ENCODE assay signal across 19 cellular contexts in the genomic region with DNA sequence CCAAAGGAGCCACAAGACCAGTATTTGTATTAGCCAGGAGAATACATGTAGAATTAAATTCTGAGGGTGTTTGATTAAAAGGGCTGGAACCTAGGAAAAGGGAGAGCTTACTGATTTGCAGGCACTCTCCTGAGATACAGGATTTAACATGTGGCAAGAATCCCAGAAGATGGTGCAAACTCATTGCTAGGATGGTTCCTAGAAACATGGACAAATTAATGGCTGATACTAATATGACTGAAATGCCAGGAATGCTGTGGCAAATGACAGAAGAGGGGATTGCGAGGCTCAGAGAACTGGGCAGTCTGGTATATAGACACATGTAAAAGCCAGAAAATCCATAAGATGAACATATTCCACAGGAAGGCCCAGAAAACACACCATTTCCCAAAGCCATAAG.
DNase-seq lines count a peak whose midpoint lies in the region; TF ChIP-seq lines count a peak whose summit lies in the region.
"Had no signal": no experiment of that assay in that cellular context is flagged by ENCODE, and none has a peak within 500 bp of the region (broad histone marks: within the 10 kb centered on the region; RNA-seq: fewer than 3 reads in every experiment).

No MANE protein-coding gene starts in this region.

- no peak overlapping the region for H3K27ac Mint-ChIP-seq in activated naive CD8-positive, alpha-beta T cell treated with anti-CD3 and anti-CD28 coated beads for 36 hours
- H3K27ac Mint-ChIP-seq: CD4-positive, CD25-positive, alpha-beta regulatory T cell had no signal

- H3K4me1 Mint-ChIP-seq in activated naive CD8-positive, alpha-beta T cell treated with anti-CD3 and anti-CD28 coated beads for 36 hours: no peaks in the 10 kb centered on the region
- H3K4me1 Mint-ChIP-seq: CD4-positive, CD25-positive, alpha-beta regulatory T cell had no signal

- DNase-seq in EL: peak; percentile 63
- peak; percentile 2 for DNase-seq in M059J (ENCODE audit: low read depth)
- peak; percentile 27 for DNase-seq in fibroblast of the aortic adventitia (ENCODE audit: low read depth)
- no peak for DNase-seq in GM13976 (ENCODE audit: low spot score)
- DNase-seq in activated CD4-positive, alpha-beta T cell treated with anti-CD3 and anti-CD28 coated beads, Interleukin-2, amount 50 U/mL, for 1 hour: no peak
- no peak for DNase-seq in NCI-H2227 treated with DMSO at 0.1 percent for 48 hours (lab: John Stamatoyannopoulos, UW)
- DNase-seq in activated naive CD8-positive, alpha-beta T cell treated with anti-CD3 and anti-CD28 coated beads for 36 hours: no peak
- DNase-seq: AML-193; Calu3; CD4-positive, CD25-positive, alpha-beta regulatory T cell; DMS79; GF-D8; Kasumi-1; NCI-H1417; NCI-H2029 treated with DMSO at 0.1 percent for 48 hours; NCI-H526; NK-92 treated with Interleukin-12 subunit alpha and Interleukin-12 subunit beta, amount 100 ng/mL, for 24 hours; SW 1271 had no signal

- in situ Hi-C loops in GM13976 (cut with MboI; ENCODE audit: low sequenced_read_pairs, unreplicated experiment): no loop called here

- peaks cover 14% of the 10 kb centered on the region for H3K27me3 Mint-ChIP-seq in activated naive CD8-positive, alpha-beta T cell treated with anti-CD3 and anti-CD28 coated beads for 36 hours
- H3K27me3 Mint-ChIP-seq: CD4-positive, CD25-positive, alpha-beta regulatory T cell had no signal

- TF ChIP-seq CTCF in fibroblast of the aortic adventitia (IDR thresholded peaks at IDR 0.05; ENCODE audit: insufficient read depth, low read length): no peak
- no peak for TF ChIP-seq CTCF in GM13976 (IDR thresholded peaks at IDR 0.05; ENCODE audit: borderline replicate concordance, control extremely low read depth, extremely low read depth, insufficient read depth, missing control alignments)

- H3K9me3 Mint-ChIP-seq in activated naive CD8-positive, alpha-beta T cell treated with anti-CD3 and anti-CD28 coated beads for 36 hours: no peaks in the 10 kb centered on the region

- no peak overlapping the region for H3K4me3 Mint-ChIP-seq in activated naive CD8-positive, alpha-beta T cell treated with anti-CD3 and anti-CD28 coated beads for 36 hours
- H3K4me3 Mint-ChIP-seq: CD4-positive, CD25-positive, alpha-beta regulatory T cell had no signal

- no peaks in the 10 kb centered on the region for H3K36me3 Mint-ChIP-seq in activated naive CD8-positive, alpha-beta T cell treated with anti-CD3 and anti-CD28 coated beads for 36 hours
- H3K36me3 Mint-ChIP-seq: CD4-positive, CD25-positive, alpha-beta regulatory T cell had no signal

- H3K4me3 ChIP-seq in fibroblast of the aortic adventitia (ENCODE audit: low read depth, low read length): no peak overlapping the region
- H3K4me3 ChIP-seq: SJSA1 had no signal

Comparison
In these comparisons a context has a peak if more than half of its experiments do, and no peak if none do; other contexts are left out.
1. DNase-seq: peak in EL (single experiment), M059J (single experiment) and fibroblast of the aortic adventitia (single experiment); none in GM13976 (single experiment), activated CD4-positive, alpha-beta T cell treated with anti-CD3 and anti-CD28 coated beads, Interleukin-2, amount 50 U/mL, for 1 hour (single experiment), NCI-H2227 treated with DMSO at 0.1 percent for 48 hours (single experiment) and activated naive CD8-positive, alpha-beta T cell treated with anti-CD3 and anti-CD28 coated beads for 36 hours (single experiment).